In the genomic region with DNA sequence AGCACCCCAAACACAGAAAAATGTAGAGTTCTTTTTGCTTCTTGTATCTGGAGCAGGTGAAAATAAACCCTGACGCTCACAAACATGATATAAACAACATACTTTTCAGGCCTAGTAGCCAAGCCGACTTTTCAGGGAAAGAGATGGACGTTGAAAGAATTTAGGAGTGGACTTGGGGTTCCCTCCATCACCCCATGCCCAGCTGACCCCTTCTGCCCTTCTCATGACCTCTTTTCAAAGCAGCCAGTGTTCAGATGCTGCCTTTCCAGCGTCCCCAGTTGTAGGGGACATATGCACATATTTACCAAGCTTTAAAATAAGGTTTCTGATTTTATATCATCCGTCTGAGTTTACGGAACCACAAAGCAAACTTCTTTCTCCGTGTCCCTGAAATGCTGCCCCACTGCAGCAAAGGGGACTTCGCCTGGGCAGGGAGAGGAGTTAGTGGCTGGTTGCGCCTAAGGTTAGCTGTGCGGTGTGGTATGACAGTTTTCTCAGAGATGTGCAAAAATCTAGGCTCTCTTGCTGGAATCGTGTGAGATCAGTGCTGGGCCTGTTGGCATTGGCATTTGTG, we compare ENCODE assay signal across 15 cellular contexts.
DNase-seq lines count a peak whose midpoint lies in the region; ATAC-seq and TF ChIP-seq lines count a peak whose summit lies in the region.
"Had no signal": no experiment of that assay in that cellular context is flagged by ENCODE, and none has a peak within 500 bp of the region (broad histone marks: within the 10 kb centered on the region; RNA-seq: fewer than 3 reads in every experiment).

No MANE protein-coding gene starts in this region.

- H3K36me3 Mint-ChIP-seq in brain (no peaks in the 10 kb centered on the region), nephron progenitor cell (ENCODE audit: low read depth) (no peaks in the 10 kb centered on the region), type B pancreatic cell (peaks cover 4% of the 10 kb centered on the region)

- H3K27ac ChIP-seq in heart right ventricle = peak overlapping the region; percentile 33 to 89 (median 69)

- H3K4me3 ChIP-seq in heart right ventricle = no peak overlapping the region

- no peaks in the 10 kb centered on the region for H3K9me3 ChIP-seq in heart right ventricle

- H3K4me1 Mint-ChIP-seq in brain (peaks cover 70% of the 10 kb centered on the region), nephron progenitor cell (peaks cover 60% of the 10 kb centered on the region), type B pancreatic cell (ENCODE audit: unreplicated experiment) (peaks cover 45% of the 10 kb centered on the region)

- H3K9me3 Mint-ChIP-seq in brain (peaks cover 0 to 6% (median 3%) of the 10 kb centered on the region in 5 experiments), nephron progenitor cell (no peaks in the 10 kb centered on the region), type B pancreatic cell (no peaks in the 10 kb centered on the region)

- peak overlapping the region in 3 of 5 experiments; percentile 21 to 44 (median 23) for H3K4me3 Mint-ChIP-seq in brain
- H3K4me3 Mint-ChIP-seq in nephron progenitor cell = no peak overlapping the region
- H3K4me3 Mint-ChIP-seq in type B pancreatic cell = peak overlapping the region; percentile 86

- no peaks in the 10 kb centered on the region for H3K36me3 ChIP-seq in heart right ventricle

- H3K27ac Mint-ChIP-seq in brain (peak overlapping the region in 4 of 5 experiments; percentile 14 to 80 (median 46)), nephron progenitor cell (peak overlapping the region; percentile 57), type B pancreatic cell (peak overlapping the region; percentile 46)

- intact Hi-C loops in heart right ventricle (cut with DNase I) (loop anchor here in 3 of 10 donors (5.0 to 10.0 kb wide), 4 partner anchors 98 to 188 kb away; no protein-coding TSS in a partner anchor), cardiac septum (cut with DNase I) (loop anchor here (5.0 to 10.0 kb wide), 2 partner anchors 41 to 98 kb away; no protein-coding TSS in a partner anchor)

- H3K27me3 Mint-ChIP-seq in brain (peaks cover 48% of the 10 kb centered on the region), nephron progenitor cell (ENCODE audit: low read depth, poor library complexity) (peaks cover 43% of the 10 kb centered on the region), type B pancreatic cell (peaks cover 34% of the 10 kb centered on the region)

- WGBS in heart right ventricle, 2 donors = 74 to 87% methylated on average over 11 of the region's 11 CpGs

- H3K27me3 ChIP-seq in heart right ventricle = peaks cover 0 to 48% (median 0%) of the 10 kb centered on the region in 7 donors

- DNase-seq in heart right ventricle (no peak), cardiac septum (ENCODE audit: low spot score) (no peak), nephron progenitor cell (no peak), type B pancreatic cell (ENCODE audit: extremely low spot score, unreplicated experiment) (no peak), KG1 (lab: John Stamatoyannopoulos, UW) (no peak), SKM-1 (lab: John Stamatoyannopoulos, UW; ENCODE audit: unreplicated experiment) (no peak), cerebellum (ENCODE audit: low spot score) (no peak)
- DNase-seq: activated CD4-positive, alpha-beta T cell treated with anti-CD3 and anti-CD28 coated beads, Interleukin-2, amount 50 U/mL, for 1 hour; activated naive CD4-positive, alpha-beta T cell treated with Interleukin-2 at 50 U/mL for 16 hours; DMS53; foreskin melanocyte; left cardiac atrium; NCI-H2029; T-helper 1 cell had no signal

- TF ChIP-seq CTCF in heart right ventricle (IDR thresholded peaks at IDR 0.05) (no peak), brain (conservative IDR thresholded peaks at IDR 0.05) (no peak), nephron progenitor cell (IDR thresholded peaks at IDR 0.05) (no peak), type B pancreatic cell (conservative IDR thresholded peaks at IDR 0.05) (no peak)

- H3K4me1 ChIP-seq in heart right ventricle = peaks cover 0 to 79% (median 45%) of the 10 kb centered on the region in 9 donors

- ATAC-seq in heart right ventricle = no peak
- ATAC-seq: left cardiac atrium had no signal
